Comparison of ENCODE assay signal across 9 cellular contexts in genomic region chr7:100706672-100707311, GRCh38. TPM values are rescaled to one million over a fixed set of nuclear protein-coding genes. Genes with fewer than 3 reads are reported as not detected.
DNase-seq lines count a peak whose midpoint lies in the region; ATAC-seq and TF ChIP-seq lines count a peak whose summit lies in the region.
"Had no signal": no experiment of that assay in that cellular context is flagged by ENCODE, and none has a peak within 500 bp of the region (broad histone marks: within the 10 kb centered on the region; RNA-seq: fewer than 3 reads in every experiment).

No MANE protein-coding gene starts in this region.

- H3K27ac ChIP-seq in RWPE2 (ENCODE audit: poor library complexity, severe bottlenecking): peak overlapping the region; percentile 59
- H3K27ac ChIP-seq in prostate gland: peak overlapping the region; percentile 94 to 96

- WGBS in prostate gland: 16% methylated on average over 34 of the region's 34 CpGs

- in situ Hi-C loops in KBM-7 (cut with MboI; ENCODE audit: low pct_unique_long_range_greater_than_20kb, low sequenced_read_pairs): no loop called here

- no peaks in the 10 kb centered on the region for H3K4me1 ChIP-seq in RWPE2 (ENCODE audit: insufficient read depth, poor library complexity, severe bottlenecking)
- peaks cover 6% of the 10 kb centered on the region for H3K4me1 ChIP-seq in prostate gland (replicated peaks)

- intact Hi-C loops in prostate gland (cut with DNase I): loop anchor here (5.0 kb wide), 1 partner anchor 121 kb away; the partner anchor contains the start of gene EPHB4

- no peak for DNase-seq in RWPE2 (ENCODE audit: low spot score)
- no peak for DNase-seq in fibroblast of pulmonary artery (ENCODE audit: low read depth)
- DNase-seq in prostate gland (ENCODE audit: low spot score): no peak
- no peak for DNase-seq in GM20000 (ENCODE audit: low spot score)
- no peak for DNase-seq in superior temporal gyrus (ENCODE audit: extremely low spot score)
- no peak for DNase-seq in NCI-H774 (lab: John Stamatoyannopoulos, UW)
- no peak for DNase-seq in KBM-7

- H3K27me3 ChIP-seq in RWPE2 (ENCODE audit: insufficient read depth, poor library complexity, severe bottlenecking) (no peaks in the 10 kb centered on the region), prostate gland (replicated peaks; ENCODE audit: insufficient read depth) (no peaks in the 10 kb centered on the region)

- no peaks in the 10 kb centered on the region for H3K9me3 ChIP-seq in RWPE2 (ENCODE audit: severe bottlenecking)
- H3K9me3 ChIP-seq in prostate gland: no peaks in the 10 kb centered on the region

- no peak for TF ChIP-seq CTCF in RWPE2 (IDR thresholded peaks at IDR 0.05; ENCODE audit: poor library complexity, severe bottlenecking)
- no peak for TF ChIP-seq CTCF in fibroblast of pulmonary artery (IDR thresholded peaks at IDR 0.05; ENCODE audit: low read length, missing control alignments)
- no peak for TF ChIP-seq CTCF in prostate gland (IDR thresholded peaks at IDR 0.05)
- no peak for TF ChIP-seq CTCF in GM20000 (IDR thresholded peaks at IDR 0.05; ENCODE audit: extremely low read depth, missing control alignments)

- no peak for TF ChIP-seq POLR2A in prostate gland (IDR thresholded peaks at IDR 0.05)

- ATAC-seq in RWPE2 (ENCODE audit: low read depth): no peak

- peak overlapping the region; percentile 84 for H3K4me3 ChIP-seq in GM08714 (ENCODE audit: low read length)
- H3K4me3 ChIP-seq in RWPE2 (ENCODE audit: severe bottlenecking): peak overlapping the region; percentile 94
- peak overlapping the region; percentile 91 for H3K4me3 ChIP-seq in fibroblast of pulmonary artery (replicated peaks; ENCODE audit: low read depth, low read length)
- H3K4me3 ChIP-seq in prostate gland: peak overlapping the region; percentile 75 to 84

- H3K36me3 ChIP-seq in RWPE2 (ENCODE audit: low read depth): peaks cover 12% of the 10 kb centered on the region
- no peaks in the 10 kb centered on the region for H3K36me3 ChIP-seq in prostate gland

RNA-seq across cellular contexts. Expression of gene POP7, which starts 0.9 kb away (rescaled TPM):
- 10 to 100 TPM; 41.4 to 45.2 TPM for total RNA-seq in prostate gland

RNA-seq across cellular contexts. Expression of gene GIGYF1, which starts 12.7 kb away (rescaled TPM):
- 10 to 100 TPM; 37.0 to 82.2 TPM for total RNA-seq in prostate gland

RNA-seq across cellular contexts. Expression of gene EPO, which starts 13.5 kb away (rescaled TPM):
- total RNA-seq in prostate gland: 1 to 10 TPM in 1 of 2 donors, not detected in 1; 1.6 TPM

RNA-seq across cellular contexts. Expression of gene ZAN, which starts 26.6 kb away (rescaled TPM):
- total RNA-seq in prostate gland: under 1 TPM in 1 of 2 donors, not detected in 1; 0.17 TPM
- total RNA-seq: LHCN-M2 had no signal

RNA-seq across cellular contexts. Expression of gene GNB2, which starts 33.3 kb away (rescaled TPM):
- 100 to 1,000 TPM; 376 to 417 TPM for total RNA-seq in prostate gland
